Comparison of ENCODE assay signal across 13 cellular contexts in the genomic region with DNA sequence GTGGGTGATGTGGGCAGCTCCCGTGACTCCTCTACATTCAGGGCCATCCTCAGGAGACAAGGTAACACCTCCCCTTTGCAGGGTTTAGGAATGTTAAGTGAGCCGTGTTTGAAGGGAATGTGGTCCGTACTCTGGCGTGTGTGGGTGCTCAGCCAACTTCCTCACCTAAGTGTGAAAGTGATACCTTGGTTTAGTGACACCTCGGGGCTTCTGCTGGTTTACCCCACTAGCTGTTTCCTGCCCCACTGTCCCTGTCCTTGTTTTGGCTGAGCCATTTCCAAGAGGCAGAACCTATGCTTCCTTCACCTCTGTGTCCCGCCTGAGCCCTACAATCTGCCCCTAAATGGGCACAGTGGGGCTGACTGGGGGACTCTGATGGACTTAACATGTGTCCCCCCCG. TPM values are rescaled to one million over a fixed set of nuclear protein-coding genes. Genes with fewer than 3 reads are reported as not detected.
DNase-seq lines count a peak whose midpoint lies in the region; ATAC-seq, FAIRE-seq and TF ChIP-seq lines count a peak whose summit lies in the region.
"Not testable (repeated sequence)": the region's sequence is repeated elsewhere in the genome, so short reads cannot be mapped to it uniquely, and the experiment has no call there.
"Had no signal": no experiment of that assay in that cellular context is flagged by ENCODE, and none has a peak within 500 bp of the region (broad histone marks: within the 10 kb centered on the region; RNA-seq: fewer than 3 reads in every experiment).

No MANE protein-coding gene starts in this region.

- H3K4me1 Mint-ChIP-seq in activated CD8-positive, alpha-beta T cell treated with anti-CD3 and anti-CD28 coated beads for 36 hours (ENCODE audit: low read depth); stimulated activated memory B cell treated with anti-CD40 and anti-IgM and Interleukin-4, amounts not matched to agents 10 μg/mL and 1 μg/mL and 100 μg/mL, for 72 hours: not testable (repeated sequence)

- intact Hi-C loops in activated CD8-positive, alpha-beta T cell treated with anti-CD3 and anti-CD28 coated beads for 36 hours (cut with micrococcal nuclease) = not testable (repeated sequence)

- POLR2A ChIA-PET in activated CD8-positive, alpha-beta T cell treated with anti-CD3 and anti-CD28 coated beads for 36 hours (lab: Charles Lee) = not testable (repeated sequence)

- not testable (repeated sequence) for H3K27me3 Mint-ChIP-seq in activated CD8-positive, alpha-beta T cell treated with anti-CD3 and anti-CD28 coated beads for 36 hours; stimulated activated memory B cell treated with anti-CD40 and anti-IgM and Interleukin-4, amounts not matched to agents 10 μg/mL and 1 μg/mL and 100 μg/mL, for 72 hours

- H3K27ac Mint-ChIP-seq in activated CD8-positive, alpha-beta T cell treated with anti-CD3 and anti-CD28 coated beads for 36 hours; stimulated activated memory B cell treated with anti-CD40 and anti-IgM and Interleukin-4, amounts not matched to agents 10 μg/mL and 1 μg/mL and 100 μg/mL, for 72 hours: not testable (repeated sequence)

- CTCF ChIA-PET in activated CD8-positive, alpha-beta T cell treated with anti-CD3 and anti-CD28 coated beads for 36 hours (lab: Charles Lee) = not testable (repeated sequence)

- not testable (repeated sequence) for H3K4me3 Mint-ChIP-seq in activated CD8-positive, alpha-beta T cell treated with anti-CD3 and anti-CD28 coated beads for 36 hours; stimulated activated memory B cell treated with anti-CD40 and anti-IgM and Interleukin-4, amounts not matched to agents 10 μg/mL and 1 μg/mL and 100 μg/mL, for 72 hours

- not testable (repeated sequence) for DNase-seq in activated CD8-positive, alpha-beta T cell treated with anti-CD3 and anti-CD28 coated beads for 36 hours; bronchial epithelial cell (ENCODE audit: low read depth)

- ATAC-seq in GM18511 (IDR thresholded peaks at IDR 0.05; ENCODE audit: unreplicated experiment) = peak; percentile 87
- peak; percentile 55 for ATAC-seq in GM19035 (IDR thresholded peaks at IDR 0.05; ENCODE audit: unreplicated experiment)
- ATAC-seq in GM21367 (IDR thresholded peaks at IDR 0.05; ENCODE audit: unreplicated experiment) = peak; percentile 60
- ATAC-seq in GM21786 (IDR thresholded peaks at IDR 0.05; ENCODE audit: unreplicated experiment) = peak; percentile 83
- ATAC-seq in HG03066 (IDR thresholded peaks at IDR 0.05; ENCODE audit: low read depth, unreplicated experiment) = peak; percentile 73
- peak; percentile 66 for ATAC-seq in activated CD8-positive, alpha-beta T cell treated with anti-CD3 and anti-CD28 coated beads for 36 hours
- peak; percentile 8 for ATAC-seq in stimulated activated memory B cell treated with anti-CD40 and anti-IgM and Interleukin-4, amounts not matched to agents 10 μg/mL and 1 μg/mL and 100 μg/mL, for 72 hours

- not testable (repeated sequence) for H3K9me3 Mint-ChIP-seq in activated CD8-positive, alpha-beta T cell treated with anti-CD3 and anti-CD28 coated beads for 36 hours; stimulated activated memory B cell treated with anti-CD40 and anti-IgM and Interleukin-4, amounts not matched to agents 10 μg/mL and 1 μg/mL and 100 μg/mL, for 72 hours

- FAIRE-seq in bronchial epithelial cell (lab: Jason Lieb, UNC) = peak; percentile 95

- H3K4me3 ChIP-seq in bronchial epithelial cell (ENCODE audit: low read depth, low read length) = not testable (repeated sequence)

- not testable (repeated sequence) for H3K27me3 ChIP-seq in bronchial epithelial cell (ENCODE audit: control insufficient read depth, insufficient read depth, low read length)

- H3K36me3 ChIP-seq in bronchial epithelial cell (ENCODE audit: control insufficient read depth, insufficient read depth, low read length) = not testable (repeated sequence)

- not testable (repeated sequence) for TF ChIP-seq CTCF in activated CD8-positive, alpha-beta T cell treated with anti-CD3 and anti-CD28 coated beads for 36 hours (IDR thresholded peaks at IDR 0.05); bronchial epithelial cell (IDR thresholded peaks at IDR 0.05; ENCODE audit: insufficient read depth, low read length, severe bottlenecking)

- not testable (repeated sequence) for H3K36me3 Mint-ChIP-seq in activated CD8-positive, alpha-beta T cell treated with anti-CD3 and anti-CD28 coated beads for 36 hours (ENCODE audit: low read depth); stimulated activated memory B cell treated with anti-CD40 and anti-IgM and Interleukin-4, amounts not matched to agents 10 μg/mL and 1 μg/mL and 100 μg/mL, for 72 hours

RNA-seq across cellular contexts. Expression of a gene that starts 12.3 kb away (rescaled TPM):
- not detected for total RNA-seq in activated CD8-positive, alpha-beta T cell treated with anti-CD3 and anti-CD28 coated beads for 36 hours
- not detected in 2 replicates for total RNA-seq in bronchial epithelial cell
- total RNA-seq: CD4-positive, CD25-positive, alpha-beta regulatory T cell; HFFc6; LHCN-M2; MCF 10A; Peyer's patch had no signal

Comparison
In these comparisons a context has a peak if more than half of its experiments do, and no peak if none do; other contexts are left out.
1. ATAC-seq: peak in every context shown above with its lines; median percentile 87 in GM18511; 83 in GM21786; 73 in HG03066; 66 in activated CD8-positive, alpha-beta T cell treated with anti-CD3 and anti-CD28 coated beads for 36 hours; 60 in GM21367; 55 in GM19035; 8 in stimulated activated memory B cell treated with anti-CD40 and anti-IgM and Interleukin-4, amounts not matched to agents 10 μg/mL and 1 μg/mL and 100 μg/mL, for 72 hours.